In the genomic region with DNA sequence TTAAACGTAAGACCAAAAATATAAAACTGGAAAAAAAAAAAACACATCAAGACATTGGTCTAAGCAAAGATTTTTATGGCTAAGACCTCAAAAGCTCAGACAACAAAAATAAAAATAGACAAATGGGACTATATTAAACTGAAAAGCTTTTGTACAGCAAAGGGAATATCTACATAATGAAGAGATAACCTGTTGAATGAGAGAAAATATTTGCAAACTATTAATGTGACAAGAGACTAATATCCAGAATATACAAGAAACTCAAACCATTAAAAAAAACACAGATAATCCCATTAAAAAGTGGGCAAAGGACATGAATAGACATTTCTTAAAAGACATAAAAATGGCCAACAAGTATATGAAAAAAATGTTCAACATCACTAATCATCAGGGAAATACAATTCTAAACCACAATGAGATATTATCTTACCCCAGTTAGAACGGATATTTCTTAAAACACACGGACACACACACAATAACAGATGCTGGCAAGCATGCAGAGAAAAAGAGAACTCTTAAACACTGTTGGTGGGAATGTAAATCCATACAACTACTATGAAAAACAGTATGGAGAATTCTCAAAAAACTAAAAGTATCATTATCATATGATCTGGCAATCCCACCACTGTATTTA, we compare ENCODE assay signal across 19 cellular contexts.
"Had no signal": no experiment of that assay in that cellular context is flagged by ENCODE, and none has a peak within 500 bp of the region (broad histone marks: within the 10 kb centered on the region; RNA-seq: fewer than 3 reads in every experiment).

No MANE protein-coding gene starts in this region.

- H3K4me3 Mint-ChIP-seq: activated CD8-positive, alpha-beta T cell treated with anti-CD3 and anti-CD28 coated beads, Interleukin-2, amount 10 ng/mL, durations not matched to agents 7 days and 5 days; activated naive CD4-positive, alpha-beta T cell treated with anti-CD3 and anti-CD28 coated beads for 36 hours had no signal

- H3K4me1 ChIP-seq: prostate gland, suprapubic skin had no signal

- H3K4me3 ChIP-seq: cardiac muscle cell, colonic mucosa, lung, prostate gland, suprapubic skin, upper lobe of left lung had no signal

- H3K27ac Mint-ChIP-seq: activated CD8-positive, alpha-beta T cell treated with anti-CD3 and anti-CD28 coated beads, Interleukin-2, amount 10 ng/mL, durations not matched to agents 7 days and 5 days; activated naive CD4-positive, alpha-beta T cell treated with anti-CD3 and anti-CD28 coated beads for 36 hours had no signal

- H3K36me3 ChIP-seq: cardiac muscle cell, colonic mucosa, prostate gland, suprapubic skin had no signal

- H3K27me3 ChIP-seq: cardiac muscle cell, colonic mucosa, suprapubic skin, upper lobe of left lung had no signal

- H3K27ac ChIP-seq: cardiac muscle cell, colonic mucosa, prostate gland, suprapubic skin, upper lobe of left lung, VCaP had no signal

- ATAC-seq: activated CD8-positive, alpha-beta T cell treated with anti-CD3 and anti-CD28 coated beads, Interleukin-2, amount 10 ng/mL, durations not matched to agents 7 days and 5 days; naive thymus-derived CD4-positive, alpha-beta T cell; sciatic nerve; stimulated activated naive CD8-positive, alpha-beta T cell treated with anti-CD3 and anti-CD28 coated beads, Interleukin-15, Interleukin-2, amounts not matched to agents 100 U/mL and 50 U/mL, for 24 hours had no signal

- H3K27me3 Mint-ChIP-seq: naive thymus-derived CD4-positive, alpha-beta T cell had no signal

- H3K9me3 Mint-ChIP-seq: activated naive CD4-positive, alpha-beta T cell treated with anti-CD3 and anti-CD28 coated beads for 36 hours; naive thymus-derived CD4-positive, alpha-beta T cell had no signal

- FAIRE-seq: astrocyte had no signal

- DNase-seq: activated CD4-positive, alpha-beta T cell treated with anti-CD3 and anti-CD28 coated beads for 48 hours; activated CD8-positive, alpha-beta memory T cell treated with anti-CD3 and anti-CD28 coated beads, Interleukin-2, amount 50 U/mL, for 48 hours; activated CD8-positive, alpha-beta T cell treated with anti-CD3 and anti-CD28 coated beads, Interleukin-2, amount 10 ng/mL, durations not matched to agents 7 days and 5 days; activated naive CD4-positive, alpha-beta T cell treated with anti-CD3 and anti-CD28 coated beads for 36 hours; colonic mucosa; effector CD8-positive, alpha-beta T cell; naive thymus-derived CD4-positive, alpha-beta T cell; nucleus accumbens; stimulated activated CD4-positive, alpha-beta T cell treated with anti-CD3 and anti-CD28 coated beads, Interleukin-2, amount 100 ng/mL, for 24 hours; stimulated activated naive CD8-positive, alpha-beta T cell treated with anti-CD3 and anti-CD28 coated beads, Interleukin-15, Interleukin-2, amounts not matched to agents 100 U/mL and 50 U/mL, for 24 hours; SW 1271; upper lobe of left lung had no signal

- H3K9me3 ChIP-seq: colonic mucosa, prostate gland, suprapubic skin, upper lobe of left lung had no signal
